Comparison of ENCODE assay signal across 20 cellular contexts in the genomic region with DNA sequence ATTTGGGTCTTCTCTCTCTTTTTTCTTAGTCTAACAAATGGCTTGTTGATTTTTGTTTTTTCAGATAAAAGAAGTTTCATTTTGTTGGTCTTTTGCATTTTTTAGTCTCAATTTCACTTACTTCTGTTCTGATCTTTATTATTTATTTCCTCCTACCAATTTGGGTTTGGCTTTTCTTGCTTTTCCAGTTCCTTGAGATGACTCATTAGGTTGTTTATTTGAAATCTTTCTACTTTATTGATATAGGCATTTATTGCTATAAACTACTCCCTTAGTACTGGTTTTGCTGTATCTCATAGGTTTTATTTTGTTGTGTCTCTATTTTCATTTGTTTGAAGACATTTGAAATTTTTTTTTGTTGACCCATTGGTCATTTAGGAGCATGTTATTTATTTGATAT.
DNase-seq lines count a peak whose midpoint lies in the region; ATAC-seq, FAIRE-seq and TF ChIP-seq lines count a peak whose summit lies in the region.
"Had no signal": no experiment of that assay in that cellular context is flagged by ENCODE, and none has a peak within 500 bp of the region (broad histone marks: within the 10 kb centered on the region; RNA-seq: fewer than 3 reads in every experiment).

No MANE protein-coding gene starts in this region.

- no peak overlapping the region for H3K4me3 ChIP-seq in LNCaP clone FGC (ENCODE audit: low read depth, low read length)
- H3K4me3 ChIP-seq in epithelial cell of esophagus (ENCODE audit: low read length): no peak overlapping the region
- H3K4me3 ChIP-seq in small intestine (ENCODE audit: low read depth in 1 of 2, low read length in 2 of 2): no peak overlapping the region
- H3K4me3 ChIP-seq: A549, GM23248, HAP-1 had no signal

- ATAC-seq in HG03342 (IDR thresholded peaks at IDR 0.05; ENCODE audit: unreplicated experiment) (no peak), T-helper 17 cell (no peak)
- ATAC-seq: A549 had no signal

- no peaks in the 10 kb centered on the region for H3K27me3 Mint-ChIP-seq in T-helper 17 cell

- FAIRE-seq in small intestine (lab: Jason Lieb, UNC) (peak; percentile 10), GM12892 (lab: Jason Lieb, UNC) (no peak)
- FAIRE-seq: A549, D721Med, GM19239 had no signal

- TF ChIP-seq POLR2A in GM12892 (IDR thresholded peaks at IDR 0.05; ENCODE audit: low read depth, low read length): no peak

- H3K4me1 ChIP-seq in small intestine (ENCODE audit: control insufficient read depth in 2 of 2, insufficient read depth in 1 of 2, low read depth in 1 of 2, low read length in 1 of 2): no peaks in the 10 kb centered on the region
- H3K4me1 ChIP-seq: A549, Caco-2, HAP-1 had no signal

- H3K27ac ChIP-seq in small intestine (ENCODE audit: low read depth in 1 of 2, low read length in 1 of 2): no peak overlapping the region
- H3K27ac ChIP-seq: 22Rv1, A549, C4-2B, GM23248 had no signal

- H3K27ac Mint-ChIP-seq in T-helper 17 cell: no peak overlapping the region
- H3K27ac Mint-ChIP-seq: CD4-positive, alpha-beta T cell had no signal

- no peaks in the 10 kb centered on the region for H3K9me3 ChIP-seq in small intestine (ENCODE audit: control insufficient read depth, low read depth)
- H3K9me3 ChIP-seq in T-helper 17 cell (ENCODE audit: control insufficient read depth, low read length, poor library complexity, severe bottlenecking): no peaks in the 10 kb centered on the region
- H3K9me3 ChIP-seq: HAP-1 had no signal

- no peak overlapping the region for H3K4me3 Mint-ChIP-seq in T-helper 17 cell
- H3K4me3 Mint-ChIP-seq: CD4-positive, alpha-beta T cell had no signal

- no peak for TF ChIP-seq CTCF in LNCaP clone FGC (IDR thresholded peaks at IDR 0.05; ENCODE audit: control insufficient read depth, extremely low read depth, insufficient read depth)
- TF ChIP-seq CTCF in epithelial cell of esophagus (IDR thresholded peaks at IDR 0.05; ENCODE audit: insufficient read depth, low read depth, low read length, missing control alignments): no peak

- H3K36me3 Mint-ChIP-seq in T-helper 17 cell (ENCODE audit: low read depth): no peaks in the 10 kb centered on the region

- H3K36me3 ChIP-seq in small intestine (ENCODE audit: control insufficient read depth in 2 of 2, insufficient read depth in 2 of 2, low read length in 2 of 2): no peaks in the 10 kb centered on the region
- H3K36me3 ChIP-seq: HAP-1 had no signal

- no peaks in the 10 kb centered on the region for H3K4me1 Mint-ChIP-seq in T-helper 17 cell

- DNase-seq in DMS53 (lab: John Stamatoyannopoulos, UW): peak; percentile 37
- DNase-seq in DMS53 treated with DMSO at 0.1 percent for 48 hours (lab: John Stamatoyannopoulos, UW; ENCODE audit: unreplicated experiment): no peak
- peak; percentile 62 for DNase-seq in LNCaP clone FGC (ENCODE audit: low read depth)
- DNase-seq in epithelial cell of esophagus (ENCODE audit: low read depth): peak; percentile 27
- DNase-seq in small intestine: no peak
- no peak for DNase-seq in T-helper 17 cell
- DNase-seq in GM12892 (ENCODE audit: insufficient read length): no peak
- DNase-seq: AML-193; Caco-2; CD4-positive, alpha-beta T cell; DMS79 treated with DMSO at 0.1 percent for 48 hours; GF-D8; GM23248 had no signal

- H3K27me3 ChIP-seq in small intestine (ENCODE audit: control insufficient read depth in 2 of 2, insufficient read depth in 2 of 2, low read length in 2 of 2): no peaks in the 10 kb centered on the region

Comparison
In these comparisons a context has a peak if more than half of its experiments do, and no peak if none do; other contexts are left out.
1. DNase-seq: peak in DMS53 (single experiment), LNCaP clone FGC (single experiment) and epithelial cell of esophagus (single experiment); none in DMS53 treated with DMSO at 0.1 percent for 48 hours (single experiment), small intestine (single experiment), T-helper 17 cell (0 of 3) and GM12892 (single experiment).